Comparison of ENCODE assay signal across 8 cellular contexts in genomic region chr4:2794707-2795557, GRCh38. TPM values are rescaled to one million over a fixed set of nuclear protein-coding genes. Genes with fewer than 3 reads are reported as not detected.
DNase-seq lines count a peak whose midpoint lies in the region; ATAC-seq and TF ChIP-seq lines count a peak whose summit lies in the region.

No MANE protein-coding gene starts in this region.

- peak overlapping the region; percentile 64 to 84 for H3K9ac ChIP-seq in colonic mucosa (ENCODE audit: low read depth in 2 of 2, low read length in 2 of 2)

- no peak for ATAC-seq in HG03354 (IDR thresholded peaks at IDR 0.05; ENCODE audit: poor library complexity, severe bottlenecking, unreplicated experiment)
- ATAC-seq in HG02759 (IDR thresholded peaks at IDR 0.05; ENCODE audit: unreplicated experiment) = no peak

- peak; percentile 44 to 55 for DNase-seq in AML-193 (lab: John Stamatoyannopoulos, UW)
- DNase-seq in NOMO-1 treated with dmso at 0.1 percent for 144 hours (lab: John Stamatoyannopoulos, UW; ENCODE audit: unreplicated experiment) = peak; percentile 28
- peak; percentile 61 for DNase-seq in colonic mucosa
- DNase-seq in COR-L47 (lab: John Stamatoyannopoulos, UW) = no peak
- no peak for DNase-seq in cortex of kidney (lab: John Stamatoyannopoulos, UW)

- peak overlapping the region; percentile 83 for H3K27ac ChIP-seq in colonic mucosa

- no peaks in the 10 kb centered on the region for H3K9me3 ChIP-seq in colonic mucosa
- no peaks in the 10 kb centered on the region for H3K9me3 ChIP-seq in mononuclear cell (ENCODE audit: low read depth, low read length)

- TF ChIP-seq CTCF in colonic mucosa (IDR thresholded peaks at IDR 0.05) = no peak

- peak overlapping the region; percentile 78 for H3K4me3 ChIP-seq in colonic mucosa
- H3K4me3 ChIP-seq in mononuclear cell (ENCODE audit: low read length) = peak overlapping the region; percentile 51

- H3K27me3 ChIP-seq in colonic mucosa (no peaks in the 10 kb centered on the region), mononuclear cell (ENCODE audit: insufficient read depth, low read length) (no peaks in the 10 kb centered on the region)

- H3K4me1 ChIP-seq in colonic mucosa = peaks cover 42% of the 10 kb centered on the region
- peaks cover 92% of the 10 kb centered on the region for H3K4me1 ChIP-seq in mononuclear cell (ENCODE audit: insufficient read depth, low read length)

- no peaks in the 10 kb centered on the region for H3K36me3 ChIP-seq in colonic mucosa

- intact Hi-C loops in colonic mucosa (cut with DNase I) = no loop called here

RNA-seq across cellular contexts. Expression of gene SH3BP2, which starts 2.0 kb away (rescaled TPM):
- 10 to 100 TPM; 62.2 to 70.8 TPM for total RNA-seq in colonic mucosa
- 134 TPM for total RNA-seq in mononuclear cell

RNA-seq across cellular contexts. Expression of gene TNIP2, which starts 38.8 kb away (rescaled TPM):
- total RNA-seq in colonic mucosa = 10 to 100 TPM; 43.6 to 61.3 TPM
- total RNA-seq in mononuclear cell = 53.8 TPM

RNA-seq across cellular contexts. Expression of gene ADD1, which starts 48.7 kb away (rescaled TPM):
- total RNA-seq in colonic mucosa = 100 to 1,000 TPM; 223 to 233 TPM
- total RNA-seq in mononuclear cell = 147 TPM

Comparison
In these comparisons a context has a peak if more than half of its experiments do, and no peak if none do; other contexts are left out.
1. DNase-seq: peak in AML-193 (2 of 2), NOMO-1 treated with dmso at 0.1 percent for 144 hours (single experiment) and colonic mucosa (single experiment); none in COR-L47 (single experiment) and cortex of kidney (single experiment).